ENCODE assay signal across 22 cellular contexts in the genomic region with DNA sequence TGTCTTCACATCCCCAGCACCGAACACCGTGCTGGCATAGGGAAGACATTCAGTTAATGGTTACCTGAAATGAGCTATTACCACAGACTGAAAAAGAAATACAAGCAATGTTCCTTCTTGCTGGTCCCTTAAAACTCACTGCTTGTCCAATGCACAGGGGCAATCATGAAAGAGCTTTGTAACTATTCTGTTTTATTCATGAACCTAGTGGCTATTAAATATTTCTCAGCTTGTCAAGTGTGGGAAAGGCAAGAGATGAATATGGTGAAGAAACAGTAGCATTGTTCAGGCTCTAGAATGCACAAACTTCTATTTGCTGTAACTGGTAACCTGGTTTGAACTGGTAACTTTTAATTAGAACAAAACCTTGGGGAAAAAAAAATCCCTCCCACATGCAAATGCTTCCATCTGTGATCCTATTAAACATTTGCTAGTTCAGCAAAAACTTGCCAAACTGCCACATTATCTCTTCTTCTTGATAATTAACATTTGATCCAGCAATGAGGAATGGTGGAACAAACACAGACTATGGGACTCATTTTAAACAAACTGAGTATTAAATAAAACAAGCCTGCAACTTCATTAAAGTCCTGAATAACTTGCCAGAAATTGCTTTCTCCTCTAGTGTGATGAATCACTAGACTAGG. TPM values are rescaled to one million over a fixed set of nuclear protein-coding genes. Genes with fewer than 3 reads are reported as not detected.
DNase-seq lines count a peak whose midpoint lies in the region; ATAC-seq, FAIRE-seq and TF ChIP-seq lines count a peak whose summit lies in the region.
"Had no signal": no experiment of that assay in that cellular context is flagged by ENCODE, and none has a peak within 500 bp of the region (broad histone marks: within the 10 kb centered on the region; RNA-seq: fewer than 3 reads in every experiment).

No MANE protein-coding gene starts in this region.

- ATAC-seq in SK-N-SH treated with all-trans-retinoic acid at 6 μM for 48 hours (no peak), K562 (no peak), GM18861 (IDR thresholded peaks at IDR 0.05; ENCODE audit: unreplicated experiment) (no peak), sciatic nerve (no peak)

- H3K27me3 ChIP-seq in SK-N-SH (ENCODE audit: insufficient read depth) (no peaks in the 10 kb centered on the region), K562 (ENCODE audit: control insufficient read depth in 2 of 2, insufficient read depth in 2 of 2, low read length in 2 of 2) (no peaks in the 10 kb centered on the region; a peak in 1 of 5 replicates)

- H3K27ac ChIP-seq in SK-N-SH (ENCODE audit: low read depth in 2 of 2, low read length in 1 of 2) (no peak overlapping the region), K562 (ENCODE audit: extremely low read depth, low read depth, low read length) (no peak overlapping the region)

- no peak overlapping the region for H3K4me2 ChIP-seq in SK-N-SH
- H3K4me2 ChIP-seq in K562 (ENCODE audit: insufficient read depth, low read length): no peak overlapping the region

- no peaks in the 10 kb centered on the region for H3K27me3 Mint-ChIP-seq in nephron (ENCODE audit: low read depth)

- H3F3A ChIP-seq in SK-N-SH (replicated peaks; ENCODE audit: insufficient read depth): no peaks in the 10 kb centered on the region

- no peaks in the 10 kb centered on the region for H3K9me2 ChIP-seq in SK-N-SH

- no peak overlapping the region for H3K4me3 Mint-ChIP-seq in nephron
- H3K4me3 Mint-ChIP-seq: H9, HFFc6 had no signal

- intact Hi-C loops in K562 (cut with micrococcal nuclease): no loop called here
- intact Hi-C loops in sciatic nerve (cut with DNase I): loop anchor here (5.0 kb wide), 1 partner anchor 1672 kb away; no protein-coding TSS in a partner anchor

- TF ChIP-seq POLR2A in K562 (conservative IDR thresholded peaks at IDR 0.05): no peak

- no peaks in the 10 kb centered on the region for H4K20me1 ChIP-seq in SK-N-SH (ENCODE audit: insufficient read depth)
- no peaks in the 10 kb centered on the region for H4K20me1 ChIP-seq in K562 (replicated peaks; ENCODE audit: control insufficient read depth, insufficient read depth, low read length)

- no peaks in the 10 kb centered on the region for H3K9me3 Mint-ChIP-seq in nephron
- H3K9me3 Mint-ChIP-seq: H9, HFFc6 had no signal

- H3K9me1 ChIP-seq in K562 (ENCODE audit: control insufficient read depth, insufficient read depth, low read length): no peaks in the 10 kb centered on the region

- 0 out of 2 replicates have a peak overlapping the region, but pooled peaks have one; percentile 16 for H2AFZ ChIP-seq in SK-N-SH (ENCODE audit: low read depth)
- H2AFZ ChIP-seq in K562 (ENCODE audit: low read depth, low read length): no peak overlapping the region

- in situ Hi-C loops in K562 (cut with MboI): no loop called here

- no peak for TF ChIP-seq CTCF in SK-N-SH (IDR thresholded peaks at IDR 0.05)
- no peak for TF ChIP-seq CTCF in K562 (IDR thresholded peaks at IDR 0.05 in 2 of 3, conservative IDR thresholded peaks at IDR 0.05 in 1 of 3; ENCODE audit: insufficient read depth in 2 of 3, low read depth in 1 of 3, low read length in 3 of 3)
- no peak for TF ChIP-seq CTCF in nephron (IDR thresholded peaks at IDR 0.05; ENCODE audit: unreplicated experiment in 3 of 3)

- H3K4me1 Mint-ChIP-seq in nephron: peaks cover 34% of the 10 kb centered on the region
- H3K4me1 Mint-ChIP-seq: H9 had no signal

- no peak overlapping the region for H3K4me3 ChIP-seq in SK-N-SH (ENCODE audit: low read depth in 2 of 2, low read length in 1 of 2)
- H3K4me3 ChIP-seq in K562: no peak overlapping the region

- DNase-seq in SK-N-SH: no peak
- peak; percentile 26 for DNase-seq in DMS 273 treated with DMSO at 0.1 percent for 48 hours (lab: John Stamatoyannopoulos, UW)
- DNase-seq in K562 (ENCODE audit: extremely low read depth in 1 of 4, low spot score in 3 of 4): no peak
- DNase-seq in putamen (ENCODE audit: low spot score): no peak
- no peak for DNase-seq in sciatic nerve (ENCODE audit: low spot score)
- DNase-seq: BE2C; DND-41; H9; HFFc6; NCI-H1105; NCI-H146; NCI-H2081; NCI-H510A treated with DMSO at 0.1 percent for 48 hours; NCI-H774; NK-92 treated with Interleukin-12 subunit alpha and Interleukin-12 subunit beta, amount 100 ng/mL, for 24 hours; SIG-M5; T-helper 1 cell had no signal

- POLR2A ChIA-PET in SK-N-SH (lab: Yijun Ruan, JAX) (no interaction called here), K562 (lab: Yijun Ruan, JAX) (no interaction called here)

- H3K79me2 ChIP-seq in SK-N-SH (ENCODE audit: insufficient read depth) (no peaks in the 10 kb centered on the region), K562 (ENCODE audit: control insufficient read depth, insufficient read depth, low read length) (no peaks in the 10 kb centered on the region)

- H3K9me3 ChIP-seq in SK-N-SH (no peaks in the 10 kb centered on the region), K562 (replicated peaks; ENCODE audit: control insufficient read depth, insufficient read depth, low read depth, low read length) (no peaks in the 10 kb centered on the region)
- H3K9me3 ChIP-seq: BE2C had no signal

- 91% methylated on average over 2 of the region's 2 CpGs for WGBS in SK-N-SH (ENCODE audit: low lambda C conversion rate)
- 0% methylated on average over 2 of the region's 2 CpGs for WGBS in K562 (ENCODE audit: insufficient coverage, low coverage, missing lambda C conversion rate)

- no peaks in the 10 kb centered on the region for H3K36me3 ChIP-seq in SK-N-SH (replicated peaks in 1 of 2; ENCODE audit: control insufficient read depth in 1 of 2, insufficient read depth in 2 of 2, low read length in 1 of 2)
- H3K36me3 ChIP-seq in K562 (ENCODE audit: control insufficient read depth, insufficient read depth, low read length): no peaks in the 10 kb centered on the region
- H3K36me3 ChIP-seq: BE2C had no signal

- TF ChIP-seq RAD21 in SK-N-SH (IDR thresholded peaks at IDR 0.05; ENCODE audit: low read length) (no peak), K562 (CRISPR knock-in tag; conservative IDR thresholded peaks at IDR 0.05 in 1 of 2, IDR thresholded peaks at IDR 0.05 in 1 of 2) (no peak)

- no TSS peak for BruUV-seq in K562 (replicated peaks; lab: Mats Ljungman, UMichigan)

- TF ChIP-seq EP300 in SK-N-SH (IDR thresholded peaks at IDR 0.05; ENCODE audit: borderline replicate concordance in 1 of 2, low read depth in 1 of 2, low read length in 1 of 2) (no peak), K562 (IDR thresholded peaks at IDR 0.05; ENCODE audit: low read length) (no peak)

- H3K4me1 ChIP-seq in SK-N-SH (ENCODE audit: control insufficient read depth in 1 of 2, insufficient read depth in 2 of 2, low read depth in 1 of 2, low read length in 1 of 2) (no peaks in the 10 kb centered on the region; a peak in 1 of 4 replicates), K562 (replicated peaks in 1 of 2; ENCODE audit: control insufficient read depth in 2 of 2, insufficient read depth in 2 of 2, low read length in 2 of 2) (no peaks in the 10 kb centered on the region)
- H3K4me1 ChIP-seq: BE2C had no signal

- peak overlapping the region; percentile 16 to 87 (median 50) for H3K27ac Mint-ChIP-seq in nephron
- H3K27ac Mint-ChIP-seq: H9, HFFc6 had no signal

- H3K36me3 Mint-ChIP-seq in nephron (ENCODE audit: low read depth): no peaks in the 10 kb centered on the region

- H3K9ac ChIP-seq in SK-N-SH (no peak overlapping the region), K562 (ENCODE audit: insufficient read depth in 1 of 2, low read depth in 2 of 2, low read length in 2 of 2) (no peak overlapping the region)

- FAIRE-seq in K562 (lab: Jason Lieb, UNC): no peak
- FAIRE-seq: GM12891 had no signal

- CTCF ChIA-PET in SK-N-SH (lab: Yijun Ruan, JAX) (interaction anchor here (0.8 kb wide), 1 partner anchor 8 kb away, joined by 3 read pairs; no protein-coding TSS in a partner anchor), K562 (lab: Yijun Ruan, JAX; ENCODE audit: low intra/inter-chr PET ratio) (no interaction called here)

RNA-seq across cellular contexts. Expression of gene YIPF5, which starts 36.2 kb away (rescaled TPM):
- 36.2 and 61.1 TPM in 2 replicates for polyA plus RNA-seq in SK-N-SH (2012; rRNA removed)
- polyA plus RNA-seq in SK-N-SH (2012; cell fraction: cytosol; rRNA removed): 40.3 and 50.0 TPM in 2 replicates
- polyA plus RNA-seq in SK-N-SH (2012; cell fraction: nucleus; rRNA removed): 14.7 and 32.1 TPM in 2 replicates
- 33.4 and 42.5 TPM in 2 replicates for total RNA-seq in K562 (2011; cell fraction: chromatin; rRNA removed; ENCODE audit: low replicate concordance)
- 19.5 and 23.9 TPM in 2 replicates for total RNA-seq in K562 (2011; cell fraction: nucleolus; rRNA removed)
- total RNA-seq in K562 (2011; cell fraction: nucleoplasm; rRNA removed): 33.1 and 36.5 TPM in 2 replicates
- total RNA-seq in K562 (2014; rRNA removed): 13.7 and 15.3 TPM in 2 replicates
- 33.7 and 41.5 TPM in 2 replicates for total RNA-seq in K562 (2014; rRNA removed; fragmentation: Illumina TruSeq; extraction: Trizol)
- total RNA-seq in K562 (2015; rRNA removed; fragmentation: Illumina TruSeq; extraction: Trizol): 28.2 and 29.3 TPM in 2 replicates
- total RNA-seq in K562 (2021): 26.7 and 27.4 TPM in 2 replicates
- 52.7 and 52.9 TPM in 2 replicates for polyA plus RNA-seq in K562 (2011; rRNA removed)
- polyA plus RNA-seq in K562 (2011; cell fraction: cytosol; rRNA removed): 46.0 and 67.4 TPM in 2 replicates
- polyA plus RNA-seq in K562 (2011; cell fraction: nucleus; rRNA removed): 8.1 and 11.7 TPM in 2 replicates
- 28.8 TPM in 2 replicates for polyA plus RNA-seq in K562 (2012)
- polyA plus RNA-seq in K562 (2014; fragmentation: Illumina TruSeq; extraction: Trizol): 34.4 and 44.8 TPM in 2 replicates
- polyA plus RNA-seq in K562 (2014; fragmentation: Nextera tagmentation; extraction: Ambion mirVana): 10 to 100 TPM; 34.4 to 44.0 TPM
- polyA plus RNA-seq in K562 (2014; rRNA removed): 12.1 and 19.0 TPM in 2 replicates
- 60.5 and 83.2 TPM in 2 replicates for polyA minus RNA-seq in K562 (2011; rRNA and poly(A)+ RNA removed)
- 22.1 and 25.0 TPM in 2 replicates for polyA minus RNA-seq in K562 (2011; cell fraction: cytosol; rRNA and poly(A)+ RNA removed)
- polyA minus RNA-seq in K562 (2011; cell fraction: nucleus; rRNA and poly(A)+ RNA removed): 12.9 and 24.4 TPM in 2 replicates
- 47.8 TPM for total RNA-seq in sciatic nerve

RNA-seq across cellular contexts. Expression of gene KCTD16, which starts 36.4 kb away (rescaled TPM):
- polyA plus RNA-seq in SK-N-SH (2012; rRNA removed) (0.03 and 0.08 TPM in 2 replicates), K562 (2011; rRNA removed) (0.03 TPM in 1 of 2 replicates, not detected in the other), K562 (2014; fragmentation: Illumina TruSeq; extraction: Trizol) (not detected in 2 replicates), K562 (2014; fragmentation: Nextera tagmentation; extraction: Ambion mirVana) (not detected), K562 (2014; rRNA removed) (not detected in 2 replicates)
- 0.05 and 0.08 TPM in 2 replicates for polyA plus RNA-seq in SK-N-SH (2012; cell fraction: cytosol; rRNA removed)
- polyA plus RNA-seq in SK-N-SH (2012; cell fraction: nucleus; rRNA removed): 0.06 and 0.11 TPM in 2 replicates
- not detected in 2 replicates for total RNA-seq in K562 (2011; cell fraction: chromatin; rRNA removed; ENCODE audit: low replicate concordance)
- total RNA-seq in K562 (2011; cell fraction: nucleolus; rRNA removed): 0.26 TPM in 1 of 2 replicates, not detected in the other
- total RNA-seq in K562 (2011; cell fraction: nucleoplasm; rRNA removed): not detected in 2 replicates
- total RNA-seq in K562 (2014; rRNA removed) (0.12 TPM in 1 of 2 replicates, not detected in the other), K562 (2014; rRNA removed; fragmentation: Illumina TruSeq; extraction: Trizol) (0.04 and 0.10 TPM in 2 replicates), K562 (2015; rRNA removed; fragmentation: Illumina TruSeq; extraction: Trizol) (not detected in 2 replicates), K562 (2021) (not detected in 2 replicates), sciatic nerve (0.53 TPM)
- polyA plus RNA-seq in K562 (2011; cell fraction: cytosol; rRNA removed): under 0.01 TPM in 1 of 2 replicates, not detected in the other
- polyA plus RNA-seq in K562 (2011; cell fraction: nucleus; rRNA removed): 0.03 TPM in 1 of 2 replicates, not detected in the other
- 0.03 and 0.06 TPM in 2 replicates for polyA plus RNA-seq in K562 (2012)
- 0.14 and 0.18 TPM in 2 replicates for polyA minus RNA-seq in K562 (2011; rRNA and poly(A)+ RNA removed)
- not detected in 2 replicates for polyA minus RNA-seq in K562 (2011; cell fraction: cytosol; rRNA and poly(A)+ RNA removed)
- 0.11 TPM in 1 of 2 replicates, not detected in the other for polyA minus RNA-seq in K562 (2011; cell fraction: nucleus; rRNA and poly(A)+ RNA removed)
- total RNA-seq: HT1080 had no signal
